ENCODE assay signal across 1 cellular context in genomic region chr11:70226967-70227366, GRCh38.
TF ChIP-seq lines count a peak whose summit lies in the region.

No MANE protein-coding gene starts in this region.

TF ChIP-seq in H1, 55 proteins besides CTCF, POLR2A, EP300 and RAD21:
- TF ChIP-seq, protein P1, sequence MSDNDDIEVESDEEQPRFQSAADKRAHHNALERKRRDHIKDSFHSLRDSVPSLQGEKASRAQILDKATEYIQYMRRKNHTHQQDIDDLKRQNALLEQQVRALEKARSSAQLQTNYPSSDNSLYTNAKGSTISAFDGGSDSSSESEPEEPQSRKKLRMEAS (IDR thresholded peaks at IDR 0.05) = peak; percentile 51
- no peak for TF ChIP-seq EGR1 (IDR thresholded peaks at IDR 0.05; ENCODE audit: borderline replicate concordance, low read depth, low read length)
